In genomic region chr11:75325713-75326438, GRCh38 we compare ENCODE assay signal across 9 cellular contexts. TPM values are rescaled to one million over a fixed set of nuclear protein-coding genes. Genes with fewer than 3 reads are reported as not detected.
DNase-seq lines count a peak whose midpoint lies in the region; ATAC-seq and TF ChIP-seq lines count a peak whose summit lies in the region.
"Had no signal": no experiment of that assay in that cellular context is flagged by ENCODE, and none has a peak within 500 bp of the region (broad histone marks: within the 10 kb centered on the region; RNA-seq: fewer than 3 reads in every experiment).

No MANE protein-coding gene starts in this region.

- no peak for TF ChIP-seq POLR2A in gastrocnemius medialis (IDR thresholded peaks at IDR 0.05)
- TF ChIP-seq POLR2A in testis (IDR thresholded peaks at IDR 0.05), result no peak

- CTCF ChIA-PET in activated CD8-positive, alpha-beta memory T cell treated with anti-CD3 and anti-CD28 coated beads, Interleukin-2, amount 10 ng/mL, durations not matched to agents 7 days and 5 days (lab: Charles Lee), result interaction anchor here (0.6 to 10.5 kb wide), 7 partner anchors 9 to 185 kb away, joined by 3 to 126 read pairs (median 3); no protein-coding TSS in a partner anchor

- ATAC-seq in activated CD8-positive, alpha-beta memory T cell treated with anti-CD3 and anti-CD28 coated beads, Interleukin-2, amount 10 ng/mL, durations not matched to agents 7 days and 5 days, result peak; percentile 27
- ATAC-seq in gastrocnemius medialis (peak in 1 of 2 donors; percentile 63), HG03175 (IDR thresholded peaks at IDR 0.05; ENCODE audit: unreplicated experiment) (no peak)

- TF ChIP-seq CTCF in gastrocnemius medialis (IDR thresholded peaks at IDR 0.05 in 4 of 5, conservative IDR thresholded peaks at IDR 0.05 in 1 of 5) (no peak), testis (IDR thresholded peaks at IDR 0.05) (no peak)

- H3K27me3 ChIP-seq in gastrocnemius medialis (no peaks in the 10 kb centered on the region), testis (no peaks in the 10 kb centered on the region)

- H3K4me1 Mint-ChIP-seq in activated CD8-positive, alpha-beta memory T cell treated with anti-CD3 and anti-CD28 coated beads, Interleukin-2, amount 10 ng/mL, durations not matched to agents 7 days and 5 days, result peaks cover 50% of the 10 kb centered on the region

- 53 to 54% methylated on average over 10 of the region's 10 CpGs for whole genome bisulfite sequencing in testis, 2 donors

- H3K9me3 ChIP-seq in gastrocnemius medialis (no peaks in the 10 kb centered on the region), testis (no peaks in the 10 kb centered on the region)

- peak; percentile 60 for DNase-seq in HK-2 (ENCODE audit: unreplicated experiment)
- peak; percentile 59 for DNase-seq in activated CD8-positive, alpha-beta memory T cell treated with anti-CD3 and anti-CD28 coated beads, Interleukin-2, amount 10 ng/mL, durations not matched to agents 7 days and 5 days
- DNase-seq in fibroblast of peridontal ligament (ENCODE audit: extremely low read depth), result peak; percentile 57
- peak; percentile 33 to 61 for DNase-seq in gastrocnemius medialis
- no peak for DNase-seq in testis
- no peak for DNase-seq in NCI-H2196 treated with DMSO at 0.1 percent for 48 hours (lab: John Stamatoyannopoulos, UW; ENCODE audit: unreplicated experiment)
- DNase-seq in HuH-7 (ENCODE audit: low spot score), result no peak

- no peaks in the 10 kb centered on the region for H3K9me3 Mint-ChIP-seq in activated CD8-positive, alpha-beta memory T cell treated with anti-CD3 and anti-CD28 coated beads, Interleukin-2, amount 10 ng/mL, durations not matched to agents 7 days and 5 days (ENCODE audit: low read depth)

- intact Hi-C loops in gastrocnemius medialis (cut with DNase I; ENCODE audit: low total_unique reads) (no loop called here), testis (cut with DNase I; ENCODE audit: low total_unique reads) (no loop called here)

- no peaks in the 10 kb centered on the region for H3K27me3 Mint-ChIP-seq in activated CD8-positive, alpha-beta memory T cell treated with anti-CD3 and anti-CD28 coated beads, Interleukin-2, amount 10 ng/mL, durations not matched to agents 7 days and 5 days

- no peaks in the 10 kb centered on the region for H3K36me3 ChIP-seq in gastrocnemius medialis
- no peaks in the 10 kb centered on the region for H3K36me3 ChIP-seq in testis (ENCODE audit: low read depth, missing control alignments)

- H3K27ac Mint-ChIP-seq in activated CD8-positive, alpha-beta memory T cell treated with anti-CD3 and anti-CD28 coated beads, Interleukin-2, amount 10 ng/mL, durations not matched to agents 7 days and 5 days, result peak overlapping the region; percentile 73

- no peak overlapping the region for H3K4me3 Mint-ChIP-seq in activated CD8-positive, alpha-beta memory T cell treated with anti-CD3 and anti-CD28 coated beads, Interleukin-2, amount 10 ng/mL, durations not matched to agents 7 days and 5 days

- H3K36me3 Mint-ChIP-seq in activated CD8-positive, alpha-beta memory T cell treated with anti-CD3 and anti-CD28 coated beads, Interleukin-2, amount 10 ng/mL, durations not matched to agents 7 days and 5 days, result peaks cover 2% of the 10 kb centered on the region

- H3K4me3 ChIP-seq in gastrocnemius medialis (no peak overlapping the region), testis (no peak overlapping the region)
- H3K4me3 ChIP-seq: PC-9 had no signal

- H3K27ac ChIP-seq in gastrocnemius medialis, result peak overlapping the region in 3 of 4 donors; percentile 49 to 55 (median 50)
- H3K27ac ChIP-seq in testis, result no peak overlapping the region
- H3K27ac ChIP-seq: PC-9 had no signal

- in situ Hi-C loops in gastrocnemius medialis (cut with MboI; ENCODE audit: low sequenced_read_pairs in 4 of 4), result loop anchor here in 1 of 4 donors (5.0 kb wide), 1 partner anchor 56 kb away; no protein-coding TSS in a partner anchor

- H3K4me1 ChIP-seq in gastrocnemius medialis (peaks cover 0 to 4% of the 10 kb centered on the region in 2 donors), testis (peaks cover 31% of the 10 kb centered on the region)

RNA-seq across cellular contexts. Expression of gene ARRB1, which starts 25.6 kb away (rescaled TPM):
- total RNA-seq in activated CD8-positive, alpha-beta memory T cell treated with anti-CD3 and anti-CD28 coated beads, Interleukin-2, amount 10 ng/mL, durations not matched to agents 7 days and 5 days, result 10 to 100 TPM; 42.6 to 69.3 TPM
- 10 to 100 TPM in 1 of 4 donors, 1 to 10 TPM in 3; 4.3 to 11.8 (median 5.4) TPM for total RNA-seq in gastrocnemius medialis
- 1 to 10 TPM; 8.4 to 8.5 TPM for total RNA-seq in testis
- 9.8 TPM for polyA plus RNA-seq in testis (ENCODE audit: insufficient read depth, low read depth, low replicate concordance)

Comparison
In these comparisons a context has a peak if more than half of its experiments do, and no peak if none do; other contexts are left out.
1. DNase-seq: peak in HK-2 (single experiment), activated CD8-positive, alpha-beta memory T cell treated with anti-CD3 and anti-CD28 coated beads, Interleukin-2, amount 10 ng/mL, durations not matched to agents 7 days and 5 days (single experiment), fibroblast of peridontal ligament (single experiment) and gastrocnemius medialis (2 of 2); none in testis (single experiment), NCI-H2196 treated with DMSO at 0.1 percent for 48 hours (single experiment) and HuH-7 (single experiment).
2. H3K27ac ChIP-seq: peak in gastrocnemius medialis (3 of 4); none in testis (0 of 2).